In the genomic region with DNA sequence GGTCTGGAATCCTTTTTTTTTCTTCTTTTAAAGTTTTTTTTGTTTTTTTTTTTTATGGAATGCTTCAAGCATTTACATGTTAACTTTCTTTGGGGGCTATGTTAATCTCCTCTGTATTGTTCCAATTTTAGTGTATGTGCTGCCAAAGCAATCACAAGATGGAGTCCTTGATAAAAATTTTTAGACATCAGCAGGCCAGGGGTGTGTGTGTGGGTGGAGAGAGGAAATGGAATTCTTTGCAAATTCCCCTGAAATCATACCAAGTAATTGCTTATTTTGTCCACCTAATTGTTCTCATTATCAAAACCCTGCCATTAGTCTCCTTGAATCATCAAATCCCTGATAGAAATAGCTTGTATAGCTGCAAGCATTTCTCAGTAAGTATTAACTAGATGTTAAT, we compare ENCODE assay signal across 12 cellular contexts. TPM values are rescaled to one million over a fixed set of nuclear protein-coding genes. Genes with fewer than 3 reads are reported as not detected.
"Had no signal": no experiment of that assay in that cellular context is flagged by ENCODE, and none has a peak within 500 bp of the region (broad histone marks: within the 10 kb centered on the region; RNA-seq: fewer than 3 reads in every experiment).

No MANE protein-coding gene starts in this region.

- H3K36me3 Mint-ChIP-seq: IgD-negative memory B cell had no signal

- ATAC-seq: HCT116, HepG2 had no signal

- H3K27ac ChIP-seq: GM23248, HL-60 had no signal

- H3K4me3 Mint-ChIP-seq: HFFc6, IgD-negative memory B cell had no signal

- H3K9me3 ChIP-seq: HAP-1 had no signal

- DNase-seq: GM23248, GOT3, H7, HFFc6, KG1 had no signal

- H3K36me3 ChIP-seq: HAP-1 had no signal

- H3K4me1 Mint-ChIP-seq: IgD-negative memory B cell had no signal

- H3K27ac Mint-ChIP-seq: HFFc6, IgD-negative memory B cell had no signal

- H3K4me3 ChIP-seq: GM23248, HAP-1 had no signal

- H3K9me3 Mint-ChIP-seq: HFFc6, IgD-negative memory B cell had no signal

RNA-seq across cellular contexts. Expression of gene RNF212B, which starts 21.7 kb away (rescaled TPM):
- total RNA-seq: GM23248, H4, HepG2, HFFc6, HT1080 had no signal
